13 cellular contexts compared by ENCODE assay signal in genomic region chr10:3293536-3294431, GRCh38.
DNase-seq lines count a peak whose midpoint lies in the region; ATAC-seq and TF ChIP-seq lines count a peak whose summit lies in the region.
"Had no signal": no experiment of that assay in that cellular context is flagged by ENCODE, and none has a peak within 500 bp of the region (broad histone marks: within the 10 kb centered on the region; RNA-seq: fewer than 3 reads in every experiment).

No MANE protein-coding gene starts in this region.

- ATAC-seq in sciatic nerve, result peak; percentile 36
- ATAC-seq in HG03354 (IDR thresholded peaks at IDR 0.05; ENCODE audit: poor library complexity, severe bottlenecking, unreplicated experiment), result no peak
- ATAC-seq in HG03565 (IDR thresholded peaks at IDR 0.05; ENCODE audit: unreplicated experiment), result no peak
- ATAC-seq: left lung had no signal

- H3K9ac ChIP-seq in adipocyte (ENCODE audit: low read length), result peak overlapping the region; percentile 73

- no peaks in the 10 kb centered on the region for H3K36me3 ChIP-seq in adipocyte (ENCODE audit: control insufficient read depth, insufficient read depth, low read length, severe bottlenecking)
- H3K36me3 ChIP-seq in thyroid gland, result no peaks in the 10 kb centered on the region
- H3K36me3 ChIP-seq: left lung, neutrophil had no signal

- H3K9me3 ChIP-seq in adipocyte (ENCODE audit: control insufficient read depth, low read length) (no peaks in the 10 kb centered on the region), thyroid gland (no peaks in the 10 kb centered on the region)
- H3K9me3 ChIP-seq: left lung, neutrophil had no signal

- H3K27ac ChIP-seq in thyroid gland, result no peak overlapping the region
- H3K27ac ChIP-seq: left lung, neutrophil had no signal

- H3K4me1 ChIP-seq in adipocyte (ENCODE audit: control insufficient read depth, insufficient read depth, low read length) (peaks cover 24% of the 10 kb centered on the region), thyroid gland (no peaks in the 10 kb centered on the region)
- H3K4me1 ChIP-seq: left lung had no signal

- TF ChIP-seq CTCF in foreskin fibroblast (IDR thresholded peaks at IDR 0.05; ENCODE audit: low read depth, low read length) (no peak), thyroid gland (IDR thresholded peaks at IDR 0.05) (no peak)

- H3K27me3 ChIP-seq in adipocyte (replicated peaks; ENCODE audit: control insufficient read depth, insufficient read depth, low read length), result peaks cover 8% of the 10 kb centered on the region
- no peaks in the 10 kb centered on the region for H3K27me3 ChIP-seq in thyroid gland
- H3K27me3 ChIP-seq: left lung, neutrophil had no signal

- intact Hi-C loops in sciatic nerve (cut with DNase I), result no loop called here
- intact Hi-C loops in thyroid gland (cut with DNase I), result no loop called here

- peak overlapping the region; percentile 65 for H3K4me3 ChIP-seq in adipocyte (ENCODE audit: low read length)
- H3K4me3 ChIP-seq in foreskin fibroblast (ENCODE audit: low read depth in 1 of 2, low read length in 2 of 2), result no peak overlapping the region
- no peak overlapping the region for H3K4me3 ChIP-seq in thyroid gland (replicated peaks in 1 of 3)
- H3K4me3 ChIP-seq: left lung had no signal

- WGBS in thyroid gland, 2 donors, result 78 to 85% methylated on average over 19 of the region's 19 CpGs

- TF ChIP-seq POLR2A in thyroid gland (IDR thresholded peaks at IDR 0.05), result no peak

- DNase-seq in DMS53 treated with DMSO at 0.1 percent for 48 hours (lab: John Stamatoyannopoulos, UW; ENCODE audit: unreplicated experiment), result peak; percentile 66
- DNase-seq in adipocyte (ENCODE audit: low read depth), result peak; percentile 60
- peak; percentile 47 to 64 for DNase-seq in foreskin fibroblast
- DNase-seq in sciatic nerve (ENCODE audit: low spot score), result no peak
- no peak for DNase-seq in middle frontal gyrus (ENCODE audit: extremely low spot score, low spot score)
- no peak for DNase-seq in thyroid gland
- DNase-seq: activated naive CD4-positive, alpha-beta T cell treated with Interleukin-2 at 50 U/mL for 16 hours; DMS79; left lung; stimulated activated CD4-positive, alpha-beta T cell treated with anti-CD3 and anti-CD28 coated beads, Interleukin-12 subunit alpha, Interleukin-12 subunit beta, amount 100 ng/mL, for 4 hours had no signal

Comparison
In these comparisons a context has a peak if more than half of its experiments do, and no peak if none do; other contexts are left out.
1. DNase-seq: peak in DMS53 treated with DMSO at 0.1 percent for 48 hours (single experiment), adipocyte (single experiment) and foreskin fibroblast (2 of 2); none in sciatic nerve (single experiment), middle frontal gyrus (single experiment) and thyroid gland (0 of 2).